2 cellular contexts compared by ENCODE assay signal in the genomic region with DNA sequence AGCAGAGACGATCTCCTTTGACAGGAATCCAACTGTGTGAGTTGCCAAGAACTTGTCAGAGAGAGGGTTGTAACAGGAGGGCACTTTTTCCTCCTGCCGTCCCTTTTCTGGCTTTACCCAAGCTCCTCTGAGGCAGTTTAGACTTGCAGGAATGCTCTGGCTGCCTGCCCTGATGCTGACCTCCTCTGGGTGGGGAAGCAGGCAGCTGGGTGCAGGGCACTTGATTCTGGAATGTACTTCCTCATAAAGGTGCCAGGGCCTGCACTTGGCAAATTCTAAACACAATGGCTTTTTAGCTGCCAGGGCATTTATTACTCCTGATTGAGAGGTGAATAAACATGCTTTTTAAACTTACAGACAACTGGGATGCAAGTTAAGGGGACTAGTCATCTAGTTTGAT.
TF ChIP-seq lines count a peak whose summit lies in the region.

No MANE protein-coding gene starts in this region.

TF ChIP-seq in liver, 16 proteins besides CTCF, POLR2A, EP300 and RAD21 (continued from another document):
- TF ChIP-seq, protein P1, sequence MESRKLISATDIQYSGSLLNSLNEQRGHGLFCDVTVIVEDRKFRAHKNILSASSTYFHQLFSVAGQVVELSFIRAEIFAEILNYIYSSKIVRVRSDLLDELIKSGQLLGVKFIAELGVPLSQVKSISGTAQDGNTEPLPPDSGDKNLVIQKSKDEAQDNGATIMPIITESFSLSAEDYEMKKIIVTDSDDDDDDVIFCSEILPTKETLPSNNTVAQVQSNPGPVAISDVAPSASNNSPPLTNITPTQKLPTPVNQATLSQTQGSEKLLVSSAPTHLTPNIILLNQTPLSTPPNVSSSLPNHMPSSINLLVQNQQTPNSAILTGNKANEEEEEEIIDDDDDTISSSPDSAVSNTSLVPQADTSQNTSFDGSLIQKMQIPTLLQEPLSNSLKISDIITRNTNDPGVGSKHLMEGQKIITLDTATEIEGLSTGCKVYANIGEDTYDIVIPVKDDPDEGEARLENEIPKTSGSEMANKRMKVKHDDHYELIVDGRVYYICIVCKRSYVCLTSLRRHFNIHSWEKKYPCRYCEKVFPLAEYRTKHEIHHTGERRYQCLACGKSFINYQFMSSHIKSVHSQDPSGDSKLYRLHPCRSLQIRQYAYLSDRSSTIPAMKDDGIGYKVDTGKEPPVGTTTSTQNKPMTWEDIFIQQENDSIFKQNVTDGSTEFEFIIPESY (IDR thresholded peaks at IDR 0.05): no peak
- no peak for TF ChIP-seq SP1 (IDR thresholded peaks at IDR 0.05)
- peak; percentile 24 for TF ChIP-seq YY1 (IDR thresholded peaks at IDR 0.05)
- no peak for TF ChIP-seq FOXA2 (IDR thresholded peaks at IDR 0.05)
- TF ChIP-seq, protein P2, sequence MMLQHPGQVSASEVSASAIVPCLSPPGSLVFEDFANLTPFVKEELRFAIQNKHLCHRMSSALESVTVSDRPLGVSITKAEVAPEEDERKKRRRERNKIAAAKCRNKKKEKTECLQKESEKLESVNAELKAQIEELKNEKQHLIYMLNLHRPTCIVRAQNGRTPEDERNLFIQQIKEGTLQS (IDR thresholded peaks at IDR 0.05): no peak
- TF ChIP-seq RXRA (IDR thresholded peaks at IDR 0.05): peak; percentile 16 to 36
- no peak for TF ChIP-seq FOXA1 (IDR thresholded peaks at IDR 0.05)
- TF ChIP-seq NR2F2 (IDR thresholded peaks at IDR 0.05): peak; percentile 59
- TF ChIP-seq, protein P3, sequence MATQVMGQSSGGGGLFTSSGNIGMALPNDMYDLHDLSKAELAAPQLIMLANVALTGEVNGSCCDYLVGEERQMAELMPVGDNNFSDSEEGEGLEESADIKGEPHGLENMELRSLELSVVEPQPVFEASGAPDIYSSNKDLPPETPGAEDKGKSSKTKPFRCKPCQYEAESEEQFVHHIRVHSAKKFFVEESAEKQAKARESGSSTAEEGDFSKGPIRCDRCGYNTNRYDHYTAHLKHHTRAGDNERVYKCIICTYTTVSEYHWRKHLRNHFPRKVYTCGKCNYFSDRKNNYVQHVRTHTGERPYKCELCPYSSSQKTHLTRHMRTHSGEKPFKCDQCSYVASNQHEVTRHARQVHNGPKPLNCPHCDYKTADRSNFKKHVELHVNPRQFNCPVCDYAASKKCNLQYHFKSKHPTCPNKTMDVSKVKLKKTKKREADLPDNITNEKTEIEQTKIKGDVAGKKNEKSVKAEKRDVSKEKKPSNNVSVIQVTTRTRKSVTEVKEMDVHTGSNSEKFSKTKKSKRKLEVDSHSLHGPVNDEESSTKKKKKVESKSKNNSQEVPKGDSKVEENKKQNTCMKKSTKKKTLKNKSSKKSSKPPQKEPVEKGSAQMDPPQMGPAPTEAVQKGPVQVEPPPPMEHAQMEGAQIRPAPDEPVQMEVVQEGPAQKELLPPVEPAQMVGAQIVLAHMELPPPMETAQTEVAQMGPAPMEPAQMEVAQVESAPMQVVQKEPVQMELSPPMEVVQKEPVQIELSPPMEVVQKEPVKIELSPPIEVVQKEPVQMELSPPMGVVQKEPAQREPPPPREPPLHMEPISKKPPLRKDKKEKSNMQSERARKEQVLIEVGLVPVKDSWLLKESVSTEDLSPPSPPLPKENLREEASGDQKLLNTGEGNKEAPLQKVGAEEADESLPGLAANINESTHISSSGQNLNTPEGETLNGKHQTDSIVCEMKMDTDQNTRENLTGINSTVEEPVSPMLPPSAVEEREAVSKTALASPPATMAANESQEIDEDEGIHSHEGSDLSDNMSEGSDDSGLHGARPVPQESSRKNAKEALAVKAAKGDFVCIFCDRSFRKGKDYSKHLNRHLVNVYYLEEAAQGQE (IDR thresholded peaks at IDR 0.05): no peak
- TF ChIP-seq, protein P4, sequence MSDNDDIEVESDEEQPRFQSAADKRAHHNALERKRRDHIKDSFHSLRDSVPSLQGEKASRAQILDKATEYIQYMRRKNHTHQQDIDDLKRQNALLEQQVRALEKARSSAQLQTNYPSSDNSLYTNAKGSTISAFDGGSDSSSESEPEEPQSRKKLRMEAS (IDR thresholded peaks at IDR 0.05): no peak
- no peak for TF ChIP-seq GABPA (IDR thresholded peaks at IDR 0.05 in 1 of 2, conservative IDR thresholded peaks at IDR 0.05 in 1 of 2)
- no peak for TF ChIP-seq JUND (IDR thresholded peaks at IDR 0.05)
- no peak for TF ChIP-seq TAF1 (conservative IDR thresholded peaks at IDR 0.05)
TF ChIP-seq in liver: peak in this region for 3.

TF ChIP-seq in HepG2, 621 proteins besides CTCF, POLR2A, EP300 and RAD21 (continued from another document):
- TF ChIP-seq, protein P5, sequence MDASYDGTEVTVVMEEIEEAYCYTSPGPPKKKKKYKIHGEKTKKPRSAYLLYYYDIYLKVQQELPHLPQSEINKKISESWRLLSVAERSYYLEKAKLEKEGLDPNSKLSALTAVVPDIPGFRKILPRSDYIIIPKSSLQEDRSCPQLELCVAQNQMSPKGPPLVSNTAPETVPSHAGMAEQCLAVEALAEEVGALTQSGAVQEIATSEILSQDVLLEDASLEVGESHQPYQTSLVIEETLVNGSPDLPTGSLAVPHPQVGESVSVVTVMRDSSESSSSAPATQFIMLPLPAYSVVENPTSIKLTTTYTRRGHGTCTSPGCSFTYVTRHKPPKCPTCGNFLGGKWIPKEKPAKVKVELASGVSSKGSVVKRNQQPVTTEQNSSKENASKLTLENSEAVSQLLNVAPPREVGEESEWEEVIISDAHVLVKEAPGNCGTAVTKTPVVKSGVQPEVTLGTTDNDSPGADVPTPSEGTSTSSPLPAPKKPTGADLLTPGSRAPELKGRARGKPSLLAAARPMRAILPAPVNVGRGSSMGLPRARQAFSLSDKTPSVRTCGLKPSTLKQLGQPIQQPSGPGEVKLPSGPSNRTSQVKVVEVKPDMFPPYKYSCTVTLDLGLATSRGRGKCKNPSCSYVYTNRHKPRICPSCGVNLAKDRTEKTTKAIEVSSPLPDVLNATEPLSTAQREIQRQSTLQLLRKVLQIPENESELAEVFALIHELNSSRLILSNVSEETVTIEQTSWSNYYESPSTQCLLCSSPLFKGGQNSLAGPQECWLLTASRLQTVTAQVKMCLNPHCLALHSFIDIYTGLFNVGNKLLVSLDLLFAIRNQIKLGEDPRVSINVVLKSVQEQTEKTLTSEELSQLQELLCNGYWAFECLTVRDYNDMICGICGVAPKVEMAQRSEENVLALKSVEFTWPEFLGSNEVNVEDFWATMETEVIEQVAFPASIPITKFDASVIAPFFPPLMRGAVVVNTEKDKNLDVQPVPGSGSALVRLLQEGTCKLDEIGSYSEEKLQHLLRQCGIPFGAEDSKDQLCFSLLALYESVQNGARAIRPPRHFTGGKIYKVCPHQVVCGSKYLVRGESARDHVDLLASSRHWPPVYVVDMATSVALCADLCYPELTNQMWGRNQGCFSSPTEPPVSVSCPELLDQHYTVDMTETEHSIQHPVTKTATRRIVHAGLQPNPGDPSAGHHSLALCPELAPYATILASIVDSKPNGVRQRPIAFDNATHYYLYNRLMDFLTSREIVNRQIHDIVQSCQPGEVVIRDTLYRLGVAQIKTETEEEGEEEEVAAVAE (CRISPR knock-in tag; IDR thresholded peaks at IDR 0.05; ENCODE audit: borderline replicate concordance): no peak
- TF ChIP-seq SNAI1 (CRISPR knock-in tag; IDR thresholded peaks at IDR 0.05; ENCODE audit: borderline replicate concordance) (no peak), KLF15 (CRISPR knock-in tag; IDR thresholded peaks at IDR 0.05; ENCODE audit: borderline replicate concordance) (no peak), HHEX (CRISPR knock-in tag; IDR thresholded peaks at IDR 0.05) (no peak), SP1 (IDR thresholded peaks at IDR 0.05) (no peak), SP1 (CRISPR knock-in tag; IDR thresholded peaks at IDR 0.05) (no peak), ARNT (IDR thresholded peaks at IDR 0.05) (no peak), SMARCE1 (IDR thresholded peaks at IDR 0.05; ENCODE audit: borderline replicate concordance) (no peak)
- TF ChIP-seq, protein P6, sequence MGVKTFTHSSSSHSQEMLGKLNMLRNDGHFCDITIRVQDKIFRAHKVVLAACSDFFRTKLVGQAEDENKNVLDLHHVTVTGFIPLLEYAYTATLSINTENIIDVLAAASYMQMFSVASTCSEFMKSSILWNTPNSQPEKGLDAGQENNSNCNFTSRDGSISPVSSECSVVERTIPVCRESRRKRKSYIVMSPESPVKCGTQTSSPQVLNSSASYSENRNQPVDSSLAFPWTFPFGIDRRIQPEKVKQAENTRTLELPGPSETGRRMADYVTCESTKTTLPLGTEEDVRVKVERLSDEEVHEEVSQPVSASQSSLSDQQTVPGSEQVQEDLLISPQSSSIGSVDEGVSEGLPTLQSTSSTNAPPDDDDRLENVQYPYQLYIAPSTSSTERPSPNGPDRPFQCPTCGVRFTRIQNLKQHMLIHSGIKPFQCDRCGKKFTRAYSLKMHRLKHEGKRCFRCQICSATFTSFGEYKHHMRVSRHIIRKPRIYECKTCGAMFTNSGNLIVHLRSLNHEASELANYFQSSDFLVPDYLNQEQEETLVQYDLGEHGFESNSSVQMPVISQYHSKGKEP (CRISPR knock-in tag; IDR thresholded peaks at IDR 0.05): no peak
TF ChIP-seq in HepG2: peak in this region for 0.
